ENCODE assay signal across 32 cellular contexts in genomic region chrX:110646386-110646785, GRCh38.
"Had no signal": no experiment of that assay in that cellular context is flagged by ENCODE, and none has a peak within 500 bp of the region (broad histone marks: within the 10 kb centered on the region; RNA-seq: fewer than 3 reads in every experiment).

No MANE protein-coding gene starts in this region.

- FAIRE-seq: bronchial epithelial cell, TTC549 had no signal

- ATAC-seq: activated CD8-positive, alpha-beta T cell treated with anti-CD3 and anti-CD28 coated beads for 36 hours; activated naive CD4-positive, alpha-beta T cell treated with anti-CD3 and anti-CD28 coated beads, Interleukin-2, amount 50 U/mL, for 72 hours; activated T-cell treated with anti-CD3 and anti-CD28 coated beads, Interleukin-2, amount 50 U/mL, for 4 hours; activated T-cell treated with anti-CD3 and anti-CD28 coated beads, Interleukin-2, amount 50 U/mL, for 72 hours; activated T-helper 17 cell treated with anti-CD3 and anti-CD28 coated beads, Interleukin-2, amount 50 U/mL, for 72 hours; T-helper 17 cell had no signal

- H3K36me3 ChIP-seq: adrenal gland, cardiac muscle cell had no signal

- H3K27me3 ChIP-seq: adrenal gland, cardiac muscle cell had no signal

- H3K9me3 ChIP-seq: adrenal gland had no signal

- DNase-seq: activated B cell treated with CpG ODN at 0.5 μM for 24 hours; activated CD4-positive, alpha-beta memory T cell treated with anti-CD3 and anti-CD28 coated beads for 36 hours; activated CD4-positive, alpha-beta T cell treated with anti-CD3 and anti-CD28 coated beads for 4 hours; activated CD4-positive, alpha-beta T cell treated with anti-CD3 and anti-CD28 coated beads, Interleukin-2, amount 10 ng/mL, durations not matched to agents 24 days and 14 days; activated CD4-positive, alpha-beta T cell treated with anti-CD3 and anti-CD28 coated beads, Interleukin-2, amount 50 U/mL, for 1 hour; activated CD4-positive, alpha-beta T cell treated with anti-CD3 and anti-CD28 coated beads, Interleukin-2, amount 50 U/mL, for 4 hours; activated CD4-positive, CD25-positive, alpha-beta regulatory T cell treated with anti-CD3 and anti-CD28 coated beads, Interleukin-2, amount 50 U/mL, for 72 hours; activated CD8-positive, alpha-beta memory T cell treated with anti-CD3 and anti-CD28 coated beads, Interleukin-2, amount 50 U/mL, for 4 hours; activated CD8-positive, alpha-beta T cell treated with anti-CD3 and anti-CD28 coated beads for 36 hours; activated effector memory CD4-positive, alpha-beta T cell treated with anti-CD3 and anti-CD28 coated beads, Interleukin-2, amount 50 U/mL, for 16 hours; activated gamma-delta T cell treated with Interleukin-2 at 50 U/mL for 16 hours; activated naive CD4-positive, alpha-beta T cell; activated naive CD4-positive, alpha-beta T cell treated with anti-CD3 and anti-CD28 coated beads for 36 hours; activated naive CD4-positive, alpha-beta T cell treated with anti-CD3 and anti-CD28 coated beads, Interleukin-2, amount 50 U/mL, for 16 hours; activated naive CD8-positive, alpha-beta T cell treated with anti-CD3 and anti-CD28 coated beads for 36 hours; activated T-cell treated with anti-CD3 and anti-CD28 coated beads for 4 hours; activated T-cell treated with anti-CD3 and anti-CD28 coated beads, Interleukin-2, amount 50 U/mL, for 1 hour; activated T-cell treated with anti-CD3 and anti-CD28 coated beads, Interleukin-2, amount 50 U/mL, for 4 hours; activated T-cell treated with anti-CD3 and anti-CD28 coated beads, Interleukin-2, amount 50 U/mL, for 72 hours; adrenal gland; amniotic stem cell; aorta; caudate nucleus; cerebellar nuclear complex; T-helper 17 cell; T-helper 9 cell had no signal

- H3K4me1 ChIP-seq: adrenal gland had no signal

- H3K4me3 ChIP-seq: adrenal gland, cardiac muscle cell had no signal

- H3K27ac ChIP-seq: adrenal gland, cardiac muscle cell, VCaP had no signal
